In the genomic region with DNA sequence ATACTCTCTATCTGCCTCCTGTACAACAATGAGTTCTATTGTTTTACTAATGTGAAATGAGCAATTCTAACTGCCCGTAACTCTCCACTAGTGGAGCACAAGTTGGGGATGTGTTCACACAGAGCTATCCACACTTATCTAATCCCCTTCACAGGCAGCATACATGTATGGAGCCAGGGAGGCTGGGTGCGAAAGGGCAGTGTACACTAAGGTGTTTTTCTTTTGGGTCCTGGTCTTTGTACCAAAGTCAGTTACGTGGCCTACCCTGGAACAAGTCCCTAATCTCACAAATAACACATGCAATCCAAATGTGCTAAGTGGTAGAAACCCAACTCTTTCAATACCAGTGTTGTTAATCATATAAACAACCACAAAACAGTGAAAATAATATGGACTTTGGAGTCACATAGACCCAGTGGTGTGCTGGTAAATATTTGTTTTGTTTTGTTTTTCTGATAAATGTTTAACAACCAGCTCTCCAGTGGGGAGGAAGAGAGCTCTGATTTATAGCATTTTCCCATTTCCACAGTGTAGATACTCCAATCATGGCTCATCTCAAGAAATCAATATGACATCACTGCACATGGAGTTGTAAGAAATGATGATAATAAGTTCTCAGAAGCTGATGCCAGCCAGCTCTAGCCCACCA, we compare ENCODE assay signal across 20 cellular contexts.
A peak's percentile ranks its signal among the peaks of the same experiment; 100 is the strongest.
DNase-seq lines count a peak whose midpoint lies in the region; ATAC-seq lines count a peak whose summit lies in the region.
"Had no signal": no experiment of that assay in that cellular context is flagged by ENCODE, and none has a peak within 500 bp of the region (broad histone marks: within the 10 kb centered on the region; RNA-seq: fewer than 3 reads in every experiment).

No MANE protein-coding gene starts in this region.

- intact Hi-C loops in cardiac septum (cut with DNase I) = no loop called here

- ATAC-seq in GM19023 (IDR thresholded peaks at IDR 0.05; ENCODE audit: unreplicated experiment) = no peak
- ATAC-seq: CD8-positive, alpha-beta T cell had no signal

- peak; percentile 83 for DNase-seq in DMS53 (lab: John Stamatoyannopoulos, UW)
- peak; percentile 32 for DNase-seq in SW480 (ENCODE audit: low spot score)
- DNase-seq in globus pallidus (ENCODE audit: low spot score) = peak; percentile 33
- DNase-seq in pons (ENCODE audit: low spot score) = peak; percentile 14
- DNase-seq in 8988T = no peak
- DNase-seq in SIG-M5 (lab: John Stamatoyannopoulos, UW) = no peak
- DNase-seq in cardiac septum (ENCODE audit: low spot score) = no peak
- DNase-seq: CD8-positive, alpha-beta T cell; DMS79 treated with DMSO at 0.1 percent for 48 hours; H7; HFFc6; Karpas-422; MG63; NCI-H1092; NCI-H1436 treated with DMSO at 0.1 percent for 48 hours; NCI-H2029; NCI-H345; NCI-H524 treated with DMSO at 0.1 percent for 48 hours; SJCRH30 had no signal

Comparison
In these comparisons a context has a peak if more than half of its experiments do, and no peak if none do; other contexts are left out.
1. DNase-seq: peak in DMS53 (single experiment), SW480 (single experiment), globus pallidus (single experiment) and pons (single experiment); none in 8988T (single experiment), SIG-M5 (single experiment) and cardiac septum (single experiment).